In genomic region chr3:133674290-133674912, GRCh38 we compare ENCODE assay signal across 19 cellular contexts.
DNase-seq lines count a peak whose midpoint lies in the region; ATAC-seq and TF ChIP-seq lines count a peak whose summit lies in the region.
"Had no signal": no experiment of that assay in that cellular context is flagged by ENCODE, and none has a peak within 500 bp of the region (broad histone marks: within the 10 kb centered on the region; RNA-seq: fewer than 3 reads in every experiment).

No MANE protein-coding gene starts in this region.

- H3K36me3 Mint-ChIP-seq in stimulated activated memory B cell treated with anti-CD40 and anti-IgM and Interleukin-4, amounts not matched to agents 10 μg/mL and 1 μg/mL and 100 μg/mL, for 72 hours, result no peaks in the 10 kb centered on the region

- H3K27ac ChIP-seq in RWPE2 (ENCODE audit: poor library complexity, severe bottlenecking) (no peak overlapping the region), rectal smooth muscle tissue (ENCODE audit: low read depth, low read length) (no peak overlapping the region)
- H3K27ac ChIP-seq: A549, upper lobe of left lung had no signal

- no peak for TF ChIP-seq CTCF in RWPE2 (IDR thresholded peaks at IDR 0.05; ENCODE audit: poor library complexity, severe bottlenecking)

- H3K27ac Mint-ChIP-seq in stimulated activated memory B cell treated with anti-CD40 and anti-IgM and Interleukin-4, amounts not matched to agents 10 μg/mL and 1 μg/mL and 100 μg/mL, for 72 hours, result no peak overlapping the region
- H3K27ac Mint-ChIP-seq: dendritic cell treated with granulocyte-macrophage colony-stimulating factor and Interleukin-4, amounts not matched to agents 40 ng/mL and 50 ng/mL, for 4 days had no signal

- H3K4me1 ChIP-seq in RWPE2 (ENCODE audit: insufficient read depth, poor library complexity, severe bottlenecking) (no peaks in the 10 kb centered on the region), iPS-15b (ENCODE audit: control insufficient read depth, insufficient read depth, low read length) (no peaks in the 10 kb centered on the region), rectal smooth muscle tissue (ENCODE audit: control insufficient read depth, insufficient read depth, low read length) (no peaks in the 10 kb centered on the region)

- H3K4me3 Mint-ChIP-seq in stimulated activated memory B cell treated with anti-CD40 and anti-IgM and Interleukin-4, amounts not matched to agents 10 μg/mL and 1 μg/mL and 100 μg/mL, for 72 hours, result no peak overlapping the region
- H3K4me3 Mint-ChIP-seq: dendritic cell treated with granulocyte-macrophage colony-stimulating factor and Interleukin-4, amounts not matched to agents 40 ng/mL and 50 ng/mL, for 4 days had no signal

- peaks cover 4% of the 10 kb centered on the region for H3K9me3 Mint-ChIP-seq in stimulated activated memory B cell treated with anti-CD40 and anti-IgM and Interleukin-4, amounts not matched to agents 10 μg/mL and 1 μg/mL and 100 μg/mL, for 72 hours
- H3K9me3 Mint-ChIP-seq: dendritic cell treated with granulocyte-macrophage colony-stimulating factor and Interleukin-4, amounts not matched to agents 40 ng/mL and 50 ng/mL, for 4 days had no signal

- H3K9ac ChIP-seq in iPS-15b (ENCODE audit: low read depth, low read length) (peak overlapping the region; percentile 60), rectal smooth muscle tissue (ENCODE audit: low read length) (no peak overlapping the region)

- peak; percentile 12 to 32 for DNase-seq in NCI-H524 (lab: John Stamatoyannopoulos, UW)
- DNase-seq in NCI-H524 treated with DMSO at 0.1 percent for 48 hours (lab: John Stamatoyannopoulos, UW), result no peak
- DNase-seq in RWPE2 (ENCODE audit: low spot score), result no peak
- DNase-seq in RPMI8226, result no peak
- DNase-seq: activated CD4-positive, alpha-beta T cell treated with anti-CD3 and anti-CD28 coated beads, Interleukin-2, amount 50 U/mL, for 4 hours; activated naive CD4-positive, alpha-beta T cell treated with Interleukin-2 at 50 U/mL for 16 hours; DMS153; NCI-H1930; T-helper 1 cell had no signal

- peak; percentile 58; the same call in 2 of the 3 replicates for ATAC-seq in RWPE2 (ENCODE audit: low read depth)
- ATAC-seq in stimulated activated memory B cell treated with anti-CD40 and anti-IgM and Interleukin-4, amounts not matched to agents 10 μg/mL and 1 μg/mL and 100 μg/mL, for 72 hours, result no peak
- no peak for ATAC-seq in HG02610 (IDR thresholded peaks at IDR 0.05; ENCODE audit: unreplicated experiment)
- ATAC-seq: A549, GM12878, HCT116, K562 had no signal

- H3K9me3 ChIP-seq in RWPE2 (ENCODE audit: severe bottlenecking), result no peaks in the 10 kb centered on the region
- H3K9me3 ChIP-seq in iPS-15b (ENCODE audit: control insufficient read depth, insufficient read depth, low read length), result no peaks in the 10 kb centered on the region
- H3K9me3 ChIP-seq: A549, upper lobe of left lung had no signal

- H3K27me3 ChIP-seq in RWPE2 (ENCODE audit: insufficient read depth, poor library complexity, severe bottlenecking) (peaks cover 40% of the 10 kb centered on the region), iPS-15b (ENCODE audit: control insufficient read depth, insufficient read depth, low read length) (peaks cover 38% of the 10 kb centered on the region), rectal smooth muscle tissue (ENCODE audit: control insufficient read depth, insufficient read depth, low read length) (peaks cover 4% of the 10 kb centered on the region)

- H3K4me3 ChIP-seq in RWPE2 (ENCODE audit: severe bottlenecking), result no peak overlapping the region
- peak overlapping the region; percentile 75 for H3K4me3 ChIP-seq in iPS-15b (ENCODE audit: low read depth, low read length)
- H3K4me3 ChIP-seq in rectal smooth muscle tissue (ENCODE audit: low read length), result peak overlapping the region; percentile 8
- H3K4me3 ChIP-seq: A549, GM12878, K562, upper lobe of left lung had no signal

- peaks cover 17% of the 10 kb centered on the region for H3K4me1 Mint-ChIP-seq in stimulated activated memory B cell treated with anti-CD40 and anti-IgM and Interleukin-4, amounts not matched to agents 10 μg/mL and 1 μg/mL and 100 μg/mL, for 72 hours

- no peaks in the 10 kb centered on the region for H3K36me3 ChIP-seq in RWPE2 (ENCODE audit: low read depth)
- H3K36me3 ChIP-seq in iPS-15b (ENCODE audit: control insufficient read depth, insufficient read depth, low read length), result no peaks in the 10 kb centered on the region
- no peaks in the 10 kb centered on the region for H3K36me3 ChIP-seq in rectal smooth muscle tissue (ENCODE audit: control insufficient read depth, insufficient read depth, low read length)
- H3K36me3 ChIP-seq: upper lobe of left lung had no signal

- peaks cover 72% of the 10 kb centered on the region for H3K27me3 Mint-ChIP-seq in stimulated activated memory B cell treated with anti-CD40 and anti-IgM and Interleukin-4, amounts not matched to agents 10 μg/mL and 1 μg/mL and 100 μg/mL, for 72 hours

Comparison
In these comparisons a context has a peak if more than half of its experiments do, and no peak if none do; other contexts are left out.
1. DNase-seq: peak in NCI-H524 (2 of 2); none in NCI-H524 treated with DMSO at 0.1 percent for 48 hours (single experiment), RWPE2 (single experiment) and RPMI8226 (single experiment).